ENCODE assay signal across 10 cellular contexts in the genomic region with DNA sequence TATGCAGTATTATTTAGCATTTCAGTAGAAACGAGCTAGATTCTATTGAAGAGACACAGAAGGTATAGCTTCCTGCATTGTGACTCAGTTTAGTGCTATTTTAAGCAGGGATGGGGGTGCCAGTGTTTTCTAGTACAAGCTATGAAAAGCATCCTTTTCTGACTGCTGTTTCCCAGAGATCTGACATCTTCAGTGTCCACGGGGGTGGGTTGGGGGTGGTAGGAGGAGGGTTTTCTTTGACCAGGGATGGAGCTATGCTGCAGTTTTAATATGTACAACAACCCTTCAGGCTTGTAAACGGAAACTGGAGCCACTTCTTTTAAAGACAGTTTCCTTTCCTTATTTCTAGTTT. TPM values are rescaled to one million over a fixed set of nuclear protein-coding genes. Genes with fewer than 3 reads are reported as not detected.
DNase-seq lines count a peak whose midpoint lies in the region; ATAC-seq, FAIRE-seq and TF ChIP-seq lines count a peak whose summit lies in the region.
"Had no signal": no experiment of that assay in that cellular context is flagged by ENCODE, and none has a peak within 500 bp of the region (broad histone marks: within the 10 kb centered on the region; RNA-seq: fewer than 3 reads in every experiment).

No MANE protein-coding gene starts in this region.

- H2BK12ac ChIP-seq in H1 (ENCODE audit: low read depth, low read length): no peak overlapping the region

- no peak for TF ChIP-seq POLR2A in H1 (IDR thresholded peaks at IDR 0.05; ENCODE audit: control extremely low read depth in 1 of 2, low read depth in 2 of 2, low read length in 2 of 2)

- no peak overlapping the region for H3K14ac ChIP-seq in H1 (ENCODE audit: insufficient read length)

- H2BK120ac ChIP-seq in H1 (replicated peaks; ENCODE audit: low read depth, low read length): no peak overlapping the region

- no peaks in the 10 kb centered on the region for H3K9me3 Mint-ChIP-seq in progenitor cell of endocrine pancreas (ENCODE audit: low read depth)
- H3K9me3 Mint-ChIP-seq: activated naive CD8-positive, alpha-beta T cell treated with anti-CD3 and anti-CD28 coated beads for 36 hours; naive B cell had no signal

- no peak overlapping the region for H2BK15ac ChIP-seq in H1 (ENCODE audit: low read length)

- POLR2A ChIA-PET in AG04450 (lab: Yijun Ruan, JAX) (interaction anchor here (0.5 to 0.9 kb wide), 5 partner anchors 11 to 350 kb away, joined by 3 to 4 read pairs (median 3); no protein-coding TSS in a partner anchor), H1 (lab: Charles Lee; ENCODE audit: partially characterized antibody) (interaction anchor here (2.2 kb wide), 1 partner anchor 12 kb away, joined by 5 read pairs; no protein-coding TSS in a partner anchor)

- H3K27me3 ChIP-seq in AG04450 (ENCODE audit: control insufficient read depth, insufficient read depth, low read length) (no peaks in the 10 kb centered on the region), H1 (replicated peaks in 1 of 4; ENCODE audit: control insufficient read depth in 3 of 4, extremely low read depth in 1 of 4, insufficient read depth in 3 of 4, low read length in 3 of 4) (peaks cover 0 to 23% (median 3%) of the 10 kb centered on the region in 4 experiments; a peak in 3 of 7 replicates), neuron (ENCODE audit: insufficient read depth, low read length) (no peaks in the 10 kb centered on the region)

- peak overlapping the region; percentile 90 to 97 for H3K4me2 ChIP-seq in H1 (ENCODE audit: insufficient read depth in 1 of 2, low read depth in 2 of 2, low read length in 2 of 2)

- H3K9me3 ChIP-seq in AG04450 (ENCODE audit: control insufficient read depth, insufficient read depth, low read length): no peaks in the 10 kb centered on the region; the same call in 1 of the 2 replicates
- H3K9me3 ChIP-seq in H1 (ENCODE audit: insufficient read depth in 2 of 2, low read depth in 1 of 2, low read length in 1 of 2): no peaks in the 10 kb centered on the region
- no peaks in the 10 kb centered on the region for H3K9me3 ChIP-seq in neuron (ENCODE audit: low read length)

- H3K4me1 Mint-ChIP-seq in progenitor cell of endocrine pancreas (ENCODE audit: low read depth): peaks cover 10% of the 10 kb centered on the region

- no peak overlapping the region for H2BK20ac ChIP-seq in H1 (ENCODE audit: low read length)

- H3K4me3 ChIP-seq in AG04450 (ENCODE audit: low read depth, low read length) (peak overlapping the region; percentile 82), H1 (ENCODE audit: extremely low read depth in 1 of 4, insufficient read depth in 2 of 4, low read depth in 3 of 4, low read length in 4 of 4) (peak overlapping the region; percentile 61 to 94 (median 88); a peak in 5 of 8 replicates), neuron (ENCODE audit: low read length) (peak overlapping the region; percentile 94)

- H3K9ac ChIP-seq in H1 (replicated peaks in 1 of 4; ENCODE audit: extremely low read depth in 1 of 4, low read depth in 3 of 4, low read length in 3 of 4): no peak overlapping the region

- H3K4me1 ChIP-seq in H1 (replicated peaks in 1 of 4; ENCODE audit: control insufficient read depth in 3 of 4, insufficient read depth in 4 of 4, low read length in 3 of 4): peaks cover 0 to 8% (median under 1%) of the 10 kb centered on the region in 4 experiments; a peak in 3 of 7 replicates
- peaks cover 21% of the 10 kb centered on the region for H3K4me1 ChIP-seq in neuron (ENCODE audit: insufficient read depth, low read length)

- no peak overlapping the region for H4K91ac ChIP-seq in H1 (replicated peaks; ENCODE audit: insufficient read length, low read length)

- WGBS in H1 (ENCODE audit: extremely low coverage in 1 of 2, insufficient coverage in 1 of 2, insufficient read length in 1 of 2, insufficient replicate concordance in 2 of 2, low coverage in 1 of 2, low lambda C conversion rate in 2 of 2, missing lambda C conversion rate in 1 of 2), 2 experiments: 16% methylated on average over 3 of the region's 3 CpGs; no CpG with 5 or more reads in 1 of the 2 experiments

- no peak for TF ChIP-seq CTCF in AG04450 (IDR thresholded peaks at IDR 0.05; ENCODE audit: low read depth, low read length)
- no peak for TF ChIP-seq CTCF in H1 (IDR thresholded peaks at IDR 0.05; ENCODE audit: control extremely low read depth in 1 of 3, insufficient read depth in 1 of 3, low read depth in 1 of 3, low read length in 3 of 3)
- TF ChIP-seq CTCF in progenitor cell of endocrine pancreas (IDR thresholded peaks at IDR 0.05; ENCODE audit: unreplicated experiment): no peak

- no peak for DNase-seq in AG04450 (ENCODE audit: low read depth, low spot score)
- DNase-seq in H1 (ENCODE audit: low read depth in 1 of 2, low spot score in 2 of 2): no peak
- DNase-seq in progenitor cell of endocrine pancreas (ENCODE audit: low spot score, unreplicated experiment): no peak
- no peak for DNase-seq in SHP77 (lab: John Stamatoyannopoulos, UW)
- DNase-seq: naive B cell had no signal

- no peak overlapping the region for H3K56ac ChIP-seq in H1 (replicated peaks; ENCODE audit: insufficient read length, low read depth, low read length)

- no peaks in the 10 kb centered on the region for H3K36me3 Mint-ChIP-seq in progenitor cell of endocrine pancreas (ENCODE audit: insufficient read depth)
- H3K36me3 Mint-ChIP-seq: activated naive CD8-positive, alpha-beta T cell treated with anti-CD3 and anti-CD28 coated beads for 36 hours; naive B cell had no signal

- H3K27ac Mint-ChIP-seq in progenitor cell of endocrine pancreas: no peak overlapping the region
- H3K27ac Mint-ChIP-seq: activated naive CD8-positive, alpha-beta T cell treated with anti-CD3 and anti-CD28 coated beads for 36 hours; naive B cell had no signal

- no peak overlapping the region for H2AK5ac ChIP-seq in H1 (ENCODE audit: low read depth, low read length)

- H3K79me2 ChIP-seq in H1 (ENCODE audit: control insufficient read depth in 1 of 2, insufficient read depth in 2 of 2, low read length in 2 of 2): peaks cover 0 to 2% of the 10 kb centered on the region in 2 experiments; a peak in 1 of 4 replicates

- H3K4me3 Mint-ChIP-seq in progenitor cell of endocrine pancreas (ENCODE audit: low read depth): no peak overlapping the region
- H3K4me3 Mint-ChIP-seq: activated naive CD8-positive, alpha-beta T cell treated with anti-CD3 and anti-CD28 coated beads for 36 hours; naive B cell had no signal

- H2BK5ac ChIP-seq in H1 (ENCODE audit: low read depth, low read length): no peak overlapping the region

- no peak overlapping the region for H3K18ac ChIP-seq in H1 (ENCODE audit: extremely low read depth, low read length)

- H3K27ac ChIP-seq in AG04450 (ENCODE audit: low read depth, low read length) (peak overlapping the region; percentile 98), H1 (ENCODE audit: low read depth, low read length) (no peak overlapping the region)

- no peak for ATAC-seq in GM18519 (IDR thresholded peaks at IDR 0.05; ENCODE audit: low FRiP score, unreplicated experiment)
- ATAC-seq in HG03354 (IDR thresholded peaks at IDR 0.05; ENCODE audit: poor library complexity, severe bottlenecking, unreplicated experiment): no peak

- peaks cover 20% of the 10 kb centered on the region for H3K23me2 ChIP-seq in H1 (ENCODE audit: low read depth, low read length)

- no peak for FAIRE-seq in H1 (lab: Jason Lieb, UNC)

- H3K27me3 Mint-ChIP-seq in progenitor cell of endocrine pancreas: peaks cover 27% of the 10 kb centered on the region

- H3K79me1 ChIP-seq in H1 (ENCODE audit: low read depth, low read length): no peaks in the 10 kb centered on the region

- no peaks in the 10 kb centered on the region for H4K20me1 ChIP-seq in H1 (replicated peaks in 1 of 2; ENCODE audit: control insufficient read depth in 1 of 2, insufficient read depth in 2 of 2, low read length in 2 of 2)

- H3K36me3 ChIP-seq in H1 (ENCODE audit: control insufficient read depth in 2 of 4, insufficient read depth in 4 of 4, low read length in 3 of 4): no peaks in the 10 kb centered on the region
- H3K36me3 ChIP-seq in neuron (ENCODE audit: insufficient read depth, low read length): no peaks in the 10 kb centered on the region

- CTCF ChIA-PET in AG04450 (lab: Charles Lee) (interaction anchor here (0.6 to 2.5 kb wide), 8 partner anchors 9 to 1051 kb away, joined by 3 to 9 read pairs (median 4); no protein-coding TSS in a partner anchor), H1 (lab: Charles Lee; ENCODE audit: partially characterized antibody) (interaction anchor here (0.6 to 0.9 kb wide), 2 partner anchors 70 to 317 kb away, joined by 3 read pairs; no protein-coding TSS in a partner anchor)

- no peak for TF ChIP-seq RAD21 in Ishikawa (IDR thresholded peaks at IDR 0.05; ENCODE audit: low read depth)
- no peak for TF ChIP-seq RAD21 in H1 (IDR thresholded peaks at IDR 0.05 in 1 of 2, conservative IDR thresholded peaks at IDR 0.05 in 1 of 2; ENCODE audit: low read depth in 2 of 2, low read length in 2 of 2)

- no peak overlapping the region for H4K5ac ChIP-seq in H1 (ENCODE audit: insufficient read length, low read depth, low read length)

- peak overlapping the region; percentile 93; the same call in 1 of the 2 replicates for H2AFZ ChIP-seq in H1 (ENCODE audit: low read length)
- H2AFZ ChIP-seq in neuron (ENCODE audit: low read depth, low read length): peak overlapping the region; percentile 84

- H4K8ac ChIP-seq in H1 (ENCODE audit: extremely low read depth, insufficient read depth, low read length): no peak overlapping the region

- no peak overlapping the region for H3K23ac ChIP-seq in H1 (ENCODE audit: insufficient read length)

- H3K4ac ChIP-seq in H1 (replicated peaks; ENCODE audit: insufficient read length, low read depth, low read length): no peak overlapping the region

- TF ChIP-seq EP300 in Ishikawa (IDR thresholded peaks at IDR 0.05; ENCODE audit: borderline replicate concordance) (no peak), H1 (IDR thresholded peaks at IDR 0.05; ENCODE audit: borderline replicate concordance in 1 of 2, low read depth in 2 of 2, low read length in 2 of 2) (no peak)

TF ChIP-seq in Ishikawa, 13 proteins besides CTCF, POLR2A, EP300 and RAD21 (continues in another document):
- TF ChIP-seq ZBTB7A (IDR thresholded peaks at IDR 0.05; ENCODE audit: low read depth): no peak
- peak; percentile 0; the same call in 1 of the 2 replicates for TF ChIP-seq NFIC (IDR thresholded peaks at IDR 0.05)

RNA-seq across cellular contexts. Expression of gene NEGR1, which starts 2.7 kb away (rescaled TPM):
- 9.8 and 11.3 TPM in 2 replicates for polyA plus RNA-seq in AG04450 (2011; rRNA removed)
- 15.2 and 25.2 TPM in 2 replicates for polyA minus RNA-seq in AG04450 (2011; rRNA and poly(A)+ RNA removed)
- total RNA-seq in H1 (2021; fragmentation: NEBNext Ultra II Directional; extraction: Animal tissue kit (Norgen Biotek cat#: 25700)): 1.2 and 1.3 TPM in 2 replicates
- 0.31 and 0.71 TPM in 2 replicates for polyA plus RNA-seq in H1 (2011; rRNA removed)
- polyA plus RNA-seq in H1 (2011; cell fraction: cytosol; rRNA removed): 0.37 TPM
- 1.1 TPM for polyA plus RNA-seq in H1 (2011; cell fraction: nucleus; rRNA removed)
- 1.9 to 3.4 TPM (median 2.1 TPM) in 4 replicates for polyA plus RNA-seq in H1 (2012, experiment 1 of 2)
- polyA plus RNA-seq in H1 (2012, experiment 2 of 2): 0.31 TPM
- 1.7 TPM for polyA plus RNA-seq in H1 (2013, experiment 1 of 2)
- polyA plus RNA-seq in H1 (2013, experiment 2 of 2): 1.4 TPM
- polyA minus RNA-seq in H1 (2011; rRNA and poly(A)+ RNA removed): 2.7 and 6.6 TPM in 2 replicates
- 0.66 TPM for polyA minus RNA-seq in H1 (2011; cell fraction: cytosol; rRNA and poly(A)+ RNA removed)
- 13.2 TPM for polyA minus RNA-seq in H1 (2011; cell fraction: nucleus; rRNA and poly(A)+ RNA removed)
- total RNA-seq in progenitor cell of endocrine pancreas: 1.6 and 3.1 TPM in 2 replicates
- total RNA-seq: activated naive CD8-positive, alpha-beta T cell treated with anti-CD3 and anti-CD28 coated beads for 36 hours had no signal
